1 cellular context compared by ENCODE assay signal in the genomic region with DNA sequence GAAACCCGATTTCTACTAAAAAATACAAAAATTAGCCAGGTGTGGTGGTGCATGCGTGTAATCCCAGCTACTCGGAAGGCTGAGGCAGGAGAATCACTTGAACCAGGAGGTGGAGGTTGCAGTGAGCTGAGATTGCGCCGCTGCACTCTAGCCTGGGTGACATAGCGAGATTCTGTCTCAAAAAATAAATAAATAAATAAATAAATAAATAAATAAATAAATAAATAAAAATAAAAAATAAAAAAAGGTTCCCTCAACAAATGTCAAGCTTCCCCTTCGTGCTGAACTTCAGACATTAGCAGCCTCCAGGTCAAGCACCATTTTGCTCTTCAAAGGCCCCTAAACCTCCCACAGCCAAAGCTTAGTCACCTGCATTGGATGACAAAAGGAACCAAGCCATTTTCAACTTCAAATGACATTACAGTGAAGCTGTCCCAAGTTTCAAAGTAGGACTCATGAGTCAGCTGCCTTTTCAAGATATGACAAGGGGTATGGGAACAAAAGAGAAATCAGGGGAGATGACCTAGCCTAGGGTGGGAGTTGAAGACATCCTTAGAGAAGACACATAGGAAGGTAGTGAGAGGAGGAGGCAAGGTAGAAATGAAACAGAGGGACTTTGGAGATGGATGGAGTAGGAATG.
TF ChIP-seq lines count a peak whose summit lies in the region.

No MANE protein-coding gene starts in this region.

TF ChIP-seq in HEK293, 187 proteins besides CTCF, POLR2A, EP300 and RAD21 (continues in another document):
- TF ChIP-seq ZNF664 (tag by site-specific recombination; IDR thresholded peaks at IDR 0.05) = peak; percentile 87
- peak; percentile 69; the same call in 1 of the 2 replicates for TF ChIP-seq OVOL3 (tag by site-specific recombination; IDR thresholded peaks at IDR 0.05)
- TF ChIP-seq ZFP3 (tag by site-specific recombination; IDR thresholded peaks at IDR 0.05; ENCODE audit: low read depth) = peak; percentile 54
- TF ChIP-seq ZFP37 (tag by site-specific recombination; IDR thresholded peaks at IDR 0.05) = peak; percentile 96
- TF ChIP-seq SP3 (tag by site-specific recombination; IDR thresholded peaks at IDR 0.05) = peak; percentile 52
- peak; percentile 99 for TF ChIP-seq ZNF426 (tag by site-specific recombination; IDR thresholded peaks at IDR 0.05)
- peak; percentile 38; the same call in 1 of the 2 replicates for TF ChIP-seq ZNF341 (tag by site-specific recombination; IDR thresholded peaks at IDR 0.05; ENCODE audit: low read depth)
- TF ChIP-seq ZNF266 (tag by site-specific recombination; IDR thresholded peaks at IDR 0.05; ENCODE audit: low read depth) = peak; percentile 91
- peak; percentile 85 for TF ChIP-seq ZXDB (tag by site-specific recombination; IDR thresholded peaks at IDR 0.05)
- TF ChIP-seq ZNF629 (tag by site-specific recombination; IDR thresholded peaks at IDR 0.05) = peak; percentile 80
- peak; percentile 88 for TF ChIP-seq ZNF558 (tag by site-specific recombination; IDR thresholded peaks at IDR 0.05)
- peak; percentile 77 for TF ChIP-seq ZNF529 (tag by site-specific recombination; IDR thresholded peaks at IDR 0.05; ENCODE audit: insufficient replicate concordance)
- TF ChIP-seq BCL11B (tag by site-specific recombination; IDR thresholded peaks at IDR 0.05; ENCODE audit: low read depth) = peak; percentile 42; the same call in 1 of the 2 replicates
- TF ChIP-seq, protein P1, sequence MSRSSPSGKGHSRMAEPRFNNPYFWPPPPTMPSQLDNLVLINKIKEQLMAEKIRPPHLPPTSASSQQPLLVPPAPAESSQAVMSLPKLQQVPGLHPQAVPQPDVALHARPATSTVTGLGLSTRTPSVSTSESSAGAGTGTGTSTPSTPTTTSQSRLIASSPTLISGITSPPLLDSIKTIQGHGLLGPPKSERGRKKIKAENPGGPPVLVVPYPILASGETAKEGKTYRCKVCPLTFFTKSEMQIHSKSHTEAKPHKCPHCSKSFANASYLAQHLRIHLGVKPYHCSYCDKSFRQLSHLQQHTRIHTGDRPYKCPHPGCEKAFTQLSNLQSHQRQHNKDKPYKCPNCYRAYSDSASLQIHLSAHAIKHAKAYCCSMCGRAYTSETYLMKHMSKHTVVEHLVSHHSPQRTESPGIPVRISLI (tag by site-specific recombination; IDR thresholded peaks at IDR 0.05) = 0 out of 2 replicates have a peak, but pooled peaks have one; percentile 42
- peak; percentile 60 for TF ChIP-seq ZNF654 (tag by site-specific recombination; IDR thresholded peaks at IDR 0.05; ENCODE audit: low read depth)
- peak; percentile 20; the same call in 1 of the 2 replicates for TF ChIP-seq ZNF214 (tag by site-specific recombination; IDR thresholded peaks at IDR 0.05; ENCODE audit: borderline replicate concordance)
- TF ChIP-seq ZNF791 (tag by site-specific recombination; IDR thresholded peaks at IDR 0.05) = peak; percentile 75
- 0 out of 2 replicates have a peak, but pooled peaks have one; percentile 23 for TF ChIP-seq ZNF514 (tag by site-specific recombination; IDR thresholded peaks at IDR 0.05)
- peak; percentile 45; the same call in 1 of the 2 replicates for TF ChIP-seq ZNF366 (tag by site-specific recombination; conservative IDR thresholded peaks at IDR 0.05)
- TF ChIP-seq ZNF221 (tag by site-specific recombination; IDR thresholded peaks at IDR 0.05; ENCODE audit: borderline replicate concordance) = peak; percentile 49; the same call in 1 of the 2 replicates
- TF ChIP-seq, protein P2, sequence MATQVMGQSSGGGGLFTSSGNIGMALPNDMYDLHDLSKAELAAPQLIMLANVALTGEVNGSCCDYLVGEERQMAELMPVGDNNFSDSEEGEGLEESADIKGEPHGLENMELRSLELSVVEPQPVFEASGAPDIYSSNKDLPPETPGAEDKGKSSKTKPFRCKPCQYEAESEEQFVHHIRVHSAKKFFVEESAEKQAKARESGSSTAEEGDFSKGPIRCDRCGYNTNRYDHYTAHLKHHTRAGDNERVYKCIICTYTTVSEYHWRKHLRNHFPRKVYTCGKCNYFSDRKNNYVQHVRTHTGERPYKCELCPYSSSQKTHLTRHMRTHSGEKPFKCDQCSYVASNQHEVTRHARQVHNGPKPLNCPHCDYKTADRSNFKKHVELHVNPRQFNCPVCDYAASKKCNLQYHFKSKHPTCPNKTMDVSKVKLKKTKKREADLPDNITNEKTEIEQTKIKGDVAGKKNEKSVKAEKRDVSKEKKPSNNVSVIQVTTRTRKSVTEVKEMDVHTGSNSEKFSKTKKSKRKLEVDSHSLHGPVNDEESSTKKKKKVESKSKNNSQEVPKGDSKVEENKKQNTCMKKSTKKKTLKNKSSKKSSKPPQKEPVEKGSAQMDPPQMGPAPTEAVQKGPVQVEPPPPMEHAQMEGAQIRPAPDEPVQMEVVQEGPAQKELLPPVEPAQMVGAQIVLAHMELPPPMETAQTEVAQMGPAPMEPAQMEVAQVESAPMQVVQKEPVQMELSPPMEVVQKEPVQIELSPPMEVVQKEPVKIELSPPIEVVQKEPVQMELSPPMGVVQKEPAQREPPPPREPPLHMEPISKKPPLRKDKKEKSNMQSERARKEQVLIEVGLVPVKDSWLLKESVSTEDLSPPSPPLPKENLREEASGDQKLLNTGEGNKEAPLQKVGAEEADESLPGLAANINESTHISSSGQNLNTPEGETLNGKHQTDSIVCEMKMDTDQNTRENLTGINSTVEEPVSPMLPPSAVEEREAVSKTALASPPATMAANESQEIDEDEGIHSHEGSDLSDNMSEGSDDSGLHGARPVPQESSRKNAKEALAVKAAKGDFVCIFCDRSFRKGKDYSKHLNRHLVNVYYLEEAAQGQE (tag by site-specific recombination; IDR thresholded peaks at IDR 0.05) = peak; percentile 83
- peak; percentile 51; the same call in 1 of the 2 replicates for TF ChIP-seq ZNF24 (tag by site-specific recombination; IDR thresholded peaks at IDR 0.05)
- TF ChIP-seq ZNF433 (tag by site-specific recombination; IDR thresholded peaks at IDR 0.05; ENCODE audit: low read depth) = peak; percentile 81; the same call in 1 of the 2 replicates
- peak; percentile 61; the same call in 1 of the 2 replicates for TF ChIP-seq ZNF138 (tag by site-specific recombination; IDR thresholded peaks at IDR 0.05; ENCODE audit: borderline replicate concordance)
- TF ChIP-seq GLI2 (tag by site-specific recombination; IDR thresholded peaks at IDR 0.05; ENCODE audit: borderline replicate concordance, low read depth) = peak; percentile 66; the same call in 1 of the 2 replicates
- TF ChIP-seq KLF7 (tag by site-specific recombination; IDR thresholded peaks at IDR 0.05; ENCODE audit: borderline replicate concordance) = peak; percentile 81; the same call in 1 of the 2 replicates
- TF ChIP-seq ZNF560 (tag by site-specific recombination; IDR thresholded peaks at IDR 0.05; ENCODE audit: borderline replicate concordance) = peak; percentile 89
- TF ChIP-seq ZNF623 (tag by site-specific recombination; IDR thresholded peaks at IDR 0.05) = peak; percentile 90
- TF ChIP-seq ZNF292 (tag by site-specific recombination; IDR thresholded peaks at IDR 0.05; ENCODE audit: borderline replicate concordance, low read depth) = peak; percentile 80; the same call in 1 of the 2 replicates
- TF ChIP-seq, protein P3, sequence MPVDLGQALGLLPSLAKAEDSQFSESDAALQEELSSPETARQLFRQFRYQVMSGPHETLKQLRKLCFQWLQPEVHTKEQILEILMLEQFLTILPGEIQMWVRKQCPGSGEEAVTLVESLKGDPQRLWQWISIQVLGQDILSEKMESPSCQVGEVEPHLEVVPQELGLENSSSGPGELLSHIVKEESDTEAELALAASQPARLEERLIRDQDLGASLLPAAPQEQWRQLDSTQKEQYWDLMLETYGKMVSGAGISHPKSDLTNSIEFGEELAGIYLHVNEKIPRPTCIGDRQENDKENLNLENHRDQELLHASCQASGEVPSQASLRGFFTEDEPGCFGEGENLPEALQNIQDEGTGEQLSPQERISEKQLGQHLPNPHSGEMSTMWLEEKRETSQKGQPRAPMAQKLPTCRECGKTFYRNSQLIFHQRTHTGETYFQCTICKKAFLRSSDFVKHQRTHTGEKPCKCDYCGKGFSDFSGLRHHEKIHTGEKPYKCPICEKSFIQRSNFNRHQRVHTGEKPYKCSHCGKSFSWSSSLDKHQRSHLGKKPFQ (tag by site-specific recombination; IDR thresholded peaks at IDR 0.05) = peak; percentile 65; the same call in 1 of the 2 replicates
- TF ChIP-seq, protein P4, sequence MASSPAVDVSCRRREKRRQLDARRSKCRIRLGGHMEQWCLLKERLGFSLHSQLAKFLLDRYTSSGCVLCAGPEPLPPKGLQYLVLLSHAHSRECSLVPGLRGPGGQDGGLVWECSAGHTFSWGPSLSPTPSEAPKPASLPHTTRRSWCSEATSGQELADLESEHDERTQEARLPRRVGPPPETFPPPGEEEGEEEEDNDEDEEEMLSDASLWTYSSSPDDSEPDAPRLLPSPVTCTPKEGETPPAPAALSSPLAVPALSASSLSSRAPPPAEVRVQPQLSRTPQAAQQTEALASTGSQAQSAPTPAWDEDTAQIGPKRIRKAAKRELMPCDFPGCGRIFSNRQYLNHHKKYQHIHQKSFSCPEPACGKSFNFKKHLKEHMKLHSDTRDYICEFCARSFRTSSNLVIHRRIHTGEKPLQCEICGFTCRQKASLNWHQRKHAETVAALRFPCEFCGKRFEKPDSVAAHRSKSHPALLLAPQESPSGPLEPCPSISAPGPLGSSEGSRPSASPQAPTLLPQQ (tag by site-specific recombination; IDR thresholded peaks at IDR 0.05) = peak; percentile 16; the same call in 1 of the 2 replicates
- TF ChIP-seq, protein P5, sequence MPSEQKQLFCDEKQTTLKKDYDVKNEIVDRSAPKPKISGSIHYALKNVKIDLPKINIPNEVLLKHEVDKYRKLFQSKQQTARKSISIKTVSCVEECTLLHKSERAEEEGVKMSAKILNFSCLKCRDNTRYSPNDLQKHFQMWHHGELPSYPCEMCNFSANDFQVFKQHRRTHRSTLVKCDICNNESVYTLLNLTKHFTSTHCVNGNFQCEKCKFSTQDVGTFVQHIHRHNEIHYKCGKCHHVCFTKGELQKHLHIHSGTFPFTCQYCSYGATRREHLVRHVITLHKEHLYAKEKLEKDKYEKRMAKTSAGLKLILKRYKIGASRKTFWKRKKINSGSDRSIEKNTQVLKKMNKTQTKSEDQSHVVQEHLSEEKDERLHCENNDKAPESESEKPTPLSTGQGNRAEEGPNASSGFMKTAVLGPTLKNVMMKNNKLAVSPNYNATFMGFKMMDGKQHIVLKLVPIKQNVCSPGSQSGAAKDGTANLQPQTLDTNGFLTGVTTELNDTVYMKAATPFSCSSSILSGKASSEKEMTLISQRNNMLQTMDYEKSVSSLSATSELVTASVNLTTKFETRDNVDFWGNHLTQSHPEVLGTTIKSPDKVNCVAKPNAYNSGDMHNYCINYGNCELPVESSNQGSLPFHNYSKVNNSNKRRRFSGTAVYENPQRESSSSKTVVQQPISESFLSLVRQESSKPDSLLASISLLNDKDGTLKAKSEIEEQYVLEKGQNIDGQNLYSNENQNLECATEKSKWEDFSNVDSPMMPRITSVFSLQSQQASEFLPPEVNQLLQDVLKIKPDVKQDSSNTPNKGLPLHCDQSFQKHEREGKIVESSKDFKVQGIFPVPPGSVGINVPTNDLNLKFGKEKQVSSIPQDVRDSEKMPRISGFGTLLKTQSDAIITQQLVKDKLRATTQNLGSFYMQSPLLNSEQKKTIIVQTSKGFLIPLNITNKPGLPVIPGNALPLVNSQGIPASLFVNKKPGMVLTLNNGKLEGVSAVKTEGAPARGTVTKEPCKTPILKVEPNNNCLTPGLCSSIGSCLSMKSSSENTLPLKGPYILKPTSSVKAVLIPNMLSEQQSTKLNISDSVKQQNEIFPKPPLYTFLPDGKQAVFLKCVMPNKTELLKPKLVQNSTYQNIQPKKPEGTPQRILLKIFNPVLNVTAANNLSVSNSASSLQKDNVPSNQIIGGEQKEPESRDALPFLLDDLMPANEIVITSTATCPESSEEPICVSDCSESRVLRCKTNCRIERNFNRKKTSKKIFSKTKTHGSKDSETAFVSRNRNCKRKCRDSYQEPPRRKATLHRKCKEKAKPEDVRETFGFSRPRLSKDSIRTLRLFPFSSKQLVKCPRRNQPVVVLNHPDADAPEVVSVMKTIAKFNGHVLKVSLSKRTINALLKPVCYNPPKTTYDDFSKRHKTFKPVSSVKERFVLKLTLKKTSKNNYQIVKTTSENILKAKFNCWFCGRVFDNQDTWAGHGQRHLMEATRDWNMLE (tag by site-specific recombination; conservative IDR thresholded peaks at IDR 0.05; ENCODE audit: low read depth) = peak; percentile 98
- TF ChIP-seq, protein P6, sequence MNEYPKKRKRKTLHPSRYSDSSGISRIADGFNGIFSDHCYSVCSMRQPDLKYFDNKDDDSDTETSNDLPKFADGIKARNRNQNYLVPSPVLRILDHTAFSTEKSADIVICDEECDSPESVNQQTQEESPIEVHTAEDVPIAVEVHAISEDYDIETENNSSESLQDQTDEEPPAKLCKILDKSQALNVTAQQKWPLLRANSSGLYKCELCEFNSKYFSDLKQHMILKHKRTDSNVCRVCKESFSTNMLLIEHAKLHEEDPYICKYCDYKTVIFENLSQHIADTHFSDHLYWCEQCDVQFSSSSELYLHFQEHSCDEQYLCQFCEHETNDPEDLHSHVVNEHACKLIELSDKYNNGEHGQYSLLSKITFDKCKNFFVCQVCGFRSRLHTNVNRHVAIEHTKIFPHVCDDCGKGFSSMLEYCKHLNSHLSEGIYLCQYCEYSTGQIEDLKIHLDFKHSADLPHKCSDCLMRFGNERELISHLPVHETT (tag by site-specific recombination; IDR thresholded peaks at IDR 0.05) = peak; percentile 61; the same call in 1 of the 2 replicates
- TF ChIP-seq, protein P7, sequence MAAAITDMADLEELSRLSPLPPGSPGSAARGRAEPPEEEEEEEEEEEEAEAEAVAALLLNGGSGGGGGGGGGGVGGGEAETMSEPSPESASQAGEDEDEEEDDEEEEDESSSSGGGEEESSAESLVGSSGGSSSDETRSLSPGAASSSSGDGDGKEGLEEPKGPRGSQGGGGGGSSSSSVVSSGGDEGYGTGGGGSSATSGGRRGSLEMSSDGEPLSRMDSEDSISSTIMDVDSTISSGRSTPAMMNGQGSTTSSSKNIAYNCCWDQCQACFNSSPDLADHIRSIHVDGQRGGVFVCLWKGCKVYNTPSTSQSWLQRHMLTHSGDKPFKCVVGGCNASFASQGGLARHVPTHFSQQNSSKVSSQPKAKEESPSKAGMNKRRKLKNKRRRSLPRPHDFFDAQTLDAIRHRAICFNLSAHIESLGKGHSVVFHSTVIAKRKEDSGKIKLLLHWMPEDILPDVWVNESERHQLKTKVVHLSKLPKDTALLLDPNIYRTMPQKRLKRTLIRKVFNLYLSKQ (tag by site-specific recombination; IDR thresholded peaks at IDR 0.05; ENCODE audit: borderline replicate concordance) = peak; percentile 59; the same call in 1 of the 2 replicates
